8 cellular contexts compared by ENCODE assay signal in genomic region chr15:74781673-74782595, GRCh38. TPM values are rescaled to one million over a fixed set of nuclear protein-coding genes. Genes with fewer than 3 reads are reported as not detected.
DNase-seq lines count a peak whose midpoint lies in the region; ATAC-seq, FAIRE-seq and TF ChIP-seq lines count a peak whose summit lies in the region.

Gene CSK (plus strand): TSS chr15:74782080. CDS start chr15:74798298, 16,218 bp downstream.

- peak; percentile 100 for TF ChIP-seq CTCF in VCaP (conservative IDR thresholded peaks at IDR 0.05)
- TF ChIP-seq CTCF in bronchial epithelial cell (IDR thresholded peaks at IDR 0.05; ENCODE audit: insufficient read depth, low read length, severe bottlenecking): peak; percentile 64

- H3K4me3 ChIP-seq in bronchial epithelial cell (ENCODE audit: low read depth, low read length): peak within 1 kb of the TSS; percentile 82
- peak within 1 kb of the TSS; percentile 84 to 88 for H3K4me3 ChIP-seq in small intestine (ENCODE audit: low read depth in 1 of 2, low read length in 2 of 2)

- H3K4me1 ChIP-seq in small intestine (ENCODE audit: control insufficient read depth in 2 of 2, insufficient read depth in 1 of 2, low read depth in 1 of 2, low read length in 1 of 2): peaks cover 10 to 33% of the 10 kb centered on the region in 2 donors

- H3K27me3 ChIP-seq in bronchial epithelial cell (ENCODE audit: control insufficient read depth, insufficient read depth, low read length): no peaks in the 10 kb centered on the region
- no peaks in the 10 kb centered on the region for H3K27me3 ChIP-seq in small intestine (ENCODE audit: control insufficient read depth in 2 of 2, insufficient read depth in 2 of 2, low read length in 2 of 2)

- DNase-seq in Daoy (ENCODE audit: low read depth): peak; percentile 85
- peak; percentile 30 for DNase-seq in GOT3 (lab: John Stamatoyannopoulos, UW)
- peak; percentile 81 for DNase-seq in NAMALWA (ENCODE audit: low spot score)
- no peak for DNase-seq in bronchial epithelial cell (ENCODE audit: low read depth)
- DNase-seq in iPS-NIHi7 (ENCODE audit: extremely low spot score): peak; percentile 90
- DNase-seq in small intestine: peak; percentile 75

- peak within 1 kb of the TSS; percentile 97 for H3K27ac ChIP-seq in VCaP
- peak within 1 kb of the TSS; percentile 83 to 89 for H3K27ac ChIP-seq in small intestine (ENCODE audit: low read depth in 1 of 2, low read length in 1 of 2)

- ATAC-seq in HG03196 (IDR thresholded peaks at IDR 0.05; ENCODE audit: unreplicated experiment): no peak

- FAIRE-seq in bronchial epithelial cell (lab: Jason Lieb, UNC) (no peak), small intestine (lab: Jason Lieb, UNC) (no peak)

- whole genome bisulfite sequencing in small intestine, 3 donors: 0% methylated on average over 47 to 109 of the region's 109 CpGs

- H3K36me3 ChIP-seq in bronchial epithelial cell (ENCODE audit: control insufficient read depth, insufficient read depth, low read length): peaks cover 4% of the 10 kb centered on the region
- no peaks in the 10 kb centered on the region for H3K36me3 ChIP-seq in small intestine (ENCODE audit: control insufficient read depth in 2 of 2, insufficient read depth in 2 of 2, low read length in 2 of 2)

- no peaks in the 10 kb centered on the region for H3K9me3 ChIP-seq in small intestine (ENCODE audit: control insufficient read depth, low read depth)

RNA-seq across cellular contexts. Expression of gene CSK, which starts in this region (rescaled TPM):
- total RNA-seq in Daoy (2014; rRNA removed; shearing (Covaris generic)): 26.9 and 31.4 TPM in 2 replicates
- 28.9 and 29.2 TPM in 2 replicates for total RNA-seq in bronchial epithelial cell
- polyA plus RNA-seq in small intestine: 10 to 100 TPM; 39.4 to 76.8 (median 47.4) TPM
